Comparison of ENCODE assay signal across 1 cellular context in the genomic region with DNA sequence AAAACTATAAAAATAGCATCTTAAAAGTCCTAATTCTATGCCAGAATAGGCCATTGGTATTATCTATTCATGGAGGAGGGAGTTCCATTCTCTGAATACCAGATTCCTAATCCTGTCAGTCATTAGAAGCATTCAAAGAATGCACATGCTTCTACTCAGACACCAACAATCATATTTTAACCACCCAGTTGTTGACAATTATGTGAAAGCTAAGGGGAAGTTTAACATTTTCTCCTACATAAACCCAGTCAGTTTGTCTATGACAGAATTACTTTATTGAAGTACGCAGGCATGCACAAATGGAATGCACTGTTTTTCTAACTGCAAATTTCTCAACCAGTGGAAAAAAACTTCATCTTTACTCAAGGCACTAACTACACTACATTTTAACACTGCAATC.
TF ChIP-seq lines count a peak whose summit lies in the region.

No MANE protein-coding gene starts in this region.

TF ChIP-seq in SK-N-SH, 30 proteins besides CTCF, POLR2A, EP300 and RAD21 (continued from another document):
- TF ChIP-seq, protein P1, sequence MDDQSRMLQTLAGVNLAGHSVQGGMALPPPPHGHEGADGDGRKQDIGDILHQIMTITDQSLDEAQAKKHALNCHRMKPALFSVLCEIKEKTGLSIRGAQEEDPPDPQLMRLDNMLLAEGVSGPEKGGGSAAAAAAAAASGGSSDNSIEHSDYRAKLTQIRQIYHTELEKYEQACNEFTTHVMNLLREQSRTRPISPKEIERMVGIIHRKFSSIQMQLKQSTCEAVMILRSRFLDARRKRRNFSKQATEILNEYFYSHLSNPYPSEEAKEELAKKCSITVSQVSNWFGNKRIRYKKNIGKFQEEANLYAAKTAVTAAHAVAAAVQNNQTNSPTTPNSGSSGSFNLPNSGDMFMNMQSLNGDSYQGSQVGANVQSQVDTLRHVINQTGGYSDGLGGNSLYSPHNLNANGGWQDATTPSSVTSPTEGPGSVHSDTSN (IDR thresholded peaks at IDR 0.05): peak; percentile 69
- no peak for TF ChIP-seq ELF1 (IDR thresholded peaks at IDR 0.05)
- TF ChIP-seq EZH2phosphoT487 (IDR thresholded peaks at IDR 0.05; ENCODE audit: borderline replicate concordance, low read depth): no peak
- TF ChIP-seq POLR2AphosphoS5 (IDR thresholded peaks at IDR 0.05; ENCODE audit: low read depth, low read length): no peak
- no peak for TF ChIP-seq YY1 (IDR thresholded peaks at IDR 0.05; ENCODE audit: low read depth)
- TF ChIP-seq, protein P2, sequence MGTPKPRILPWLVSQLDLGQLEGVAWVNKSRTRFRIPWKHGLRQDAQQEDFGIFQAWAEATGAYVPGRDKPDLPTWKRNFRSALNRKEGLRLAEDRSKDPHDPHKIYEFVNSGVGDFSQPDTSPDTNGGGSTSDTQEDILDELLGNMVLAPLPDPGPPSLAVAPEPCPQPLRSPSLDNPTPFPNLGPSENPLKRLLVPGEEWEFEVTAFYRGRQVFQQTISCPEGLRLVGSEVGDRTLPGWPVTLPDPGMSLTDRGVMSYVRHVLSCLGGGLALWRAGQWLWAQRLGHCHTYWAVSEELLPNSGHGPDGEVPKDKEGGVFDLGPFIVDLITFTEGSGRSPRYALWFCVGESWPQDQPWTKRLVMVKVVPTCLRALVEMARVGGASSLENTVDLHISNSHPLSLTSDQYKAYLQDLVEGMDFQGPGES (IDR thresholded peaks at IDR 0.05; ENCODE audit: low read depth, low read length): no peak
- TF ChIP-seq, protein P3, sequence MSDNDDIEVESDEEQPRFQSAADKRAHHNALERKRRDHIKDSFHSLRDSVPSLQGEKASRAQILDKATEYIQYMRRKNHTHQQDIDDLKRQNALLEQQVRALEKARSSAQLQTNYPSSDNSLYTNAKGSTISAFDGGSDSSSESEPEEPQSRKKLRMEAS (IDR thresholded peaks at IDR 0.05; ENCODE audit: low read depth): no peak
- no peak for TF ChIP-seq NRF1 (IDR thresholded peaks at IDR 0.05; ENCODE audit: low read depth, low read length)
- no peak for TF ChIP-seq SIN3A (IDR thresholded peaks at IDR 0.05; ENCODE audit: borderline replicate concordance, low read depth, low read length)
- TF ChIP-seq FOSL2 (IDR thresholded peaks at IDR 0.05; ENCODE audit: borderline replicate concordance, low read depth): peak; percentile 5; the same call in 1 of the 2 replicates
- TF ChIP-seq, protein P4, sequence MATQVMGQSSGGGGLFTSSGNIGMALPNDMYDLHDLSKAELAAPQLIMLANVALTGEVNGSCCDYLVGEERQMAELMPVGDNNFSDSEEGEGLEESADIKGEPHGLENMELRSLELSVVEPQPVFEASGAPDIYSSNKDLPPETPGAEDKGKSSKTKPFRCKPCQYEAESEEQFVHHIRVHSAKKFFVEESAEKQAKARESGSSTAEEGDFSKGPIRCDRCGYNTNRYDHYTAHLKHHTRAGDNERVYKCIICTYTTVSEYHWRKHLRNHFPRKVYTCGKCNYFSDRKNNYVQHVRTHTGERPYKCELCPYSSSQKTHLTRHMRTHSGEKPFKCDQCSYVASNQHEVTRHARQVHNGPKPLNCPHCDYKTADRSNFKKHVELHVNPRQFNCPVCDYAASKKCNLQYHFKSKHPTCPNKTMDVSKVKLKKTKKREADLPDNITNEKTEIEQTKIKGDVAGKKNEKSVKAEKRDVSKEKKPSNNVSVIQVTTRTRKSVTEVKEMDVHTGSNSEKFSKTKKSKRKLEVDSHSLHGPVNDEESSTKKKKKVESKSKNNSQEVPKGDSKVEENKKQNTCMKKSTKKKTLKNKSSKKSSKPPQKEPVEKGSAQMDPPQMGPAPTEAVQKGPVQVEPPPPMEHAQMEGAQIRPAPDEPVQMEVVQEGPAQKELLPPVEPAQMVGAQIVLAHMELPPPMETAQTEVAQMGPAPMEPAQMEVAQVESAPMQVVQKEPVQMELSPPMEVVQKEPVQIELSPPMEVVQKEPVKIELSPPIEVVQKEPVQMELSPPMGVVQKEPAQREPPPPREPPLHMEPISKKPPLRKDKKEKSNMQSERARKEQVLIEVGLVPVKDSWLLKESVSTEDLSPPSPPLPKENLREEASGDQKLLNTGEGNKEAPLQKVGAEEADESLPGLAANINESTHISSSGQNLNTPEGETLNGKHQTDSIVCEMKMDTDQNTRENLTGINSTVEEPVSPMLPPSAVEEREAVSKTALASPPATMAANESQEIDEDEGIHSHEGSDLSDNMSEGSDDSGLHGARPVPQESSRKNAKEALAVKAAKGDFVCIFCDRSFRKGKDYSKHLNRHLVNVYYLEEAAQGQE (IDR thresholded peaks at IDR 0.05; ENCODE audit: low read depth, low read length): no peak
- TF ChIP-seq RCOR1 (IDR thresholded peaks at IDR 0.05; ENCODE audit: low read length): no peak
- TF ChIP-seq SMC3 (IDR thresholded peaks at IDR 0.05; ENCODE audit: low read depth, low read length): no peak
- TF ChIP-seq RXRA (IDR thresholded peaks at IDR 0.05; ENCODE audit: borderline replicate concordance, low read depth): no peak
- TF ChIP-seq, protein P5, sequence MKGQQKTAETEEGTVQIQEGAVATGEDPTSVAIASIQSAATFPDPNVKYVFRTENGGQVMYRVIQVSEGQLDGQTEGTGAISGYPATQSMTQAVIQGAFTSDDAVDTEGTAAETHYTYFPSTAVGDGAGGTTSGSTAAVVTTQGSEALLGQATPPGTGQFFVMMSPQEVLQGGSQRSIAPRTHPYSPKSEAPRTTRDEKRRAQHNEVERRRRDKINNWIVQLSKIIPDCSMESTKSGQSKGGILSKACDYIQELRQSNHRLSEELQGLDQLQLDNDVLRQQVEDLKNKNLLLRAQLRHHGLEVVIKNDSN (IDR thresholded peaks at IDR 0.05; ENCODE audit: borderline replicate concordance, low read depth): no peak
- no peak for TF ChIP-seq JUND (IDR thresholded peaks at IDR 0.05)
- TF ChIP-seq NFIC (IDR thresholded peaks at IDR 0.05; ENCODE audit: borderline replicate concordance): peak; percentile 18; the same call in 1 of the 2 replicates
- no peak for TF ChIP-seq GATA2 (CRISPR knock-in tag; IDR thresholded peaks at IDR 0.05)
- TF ChIP-seq TAF1 (IDR thresholded peaks at IDR 0.05; ENCODE audit: borderline replicate concordance, low read depth, low read length): no peak
